In the genomic region with DNA sequence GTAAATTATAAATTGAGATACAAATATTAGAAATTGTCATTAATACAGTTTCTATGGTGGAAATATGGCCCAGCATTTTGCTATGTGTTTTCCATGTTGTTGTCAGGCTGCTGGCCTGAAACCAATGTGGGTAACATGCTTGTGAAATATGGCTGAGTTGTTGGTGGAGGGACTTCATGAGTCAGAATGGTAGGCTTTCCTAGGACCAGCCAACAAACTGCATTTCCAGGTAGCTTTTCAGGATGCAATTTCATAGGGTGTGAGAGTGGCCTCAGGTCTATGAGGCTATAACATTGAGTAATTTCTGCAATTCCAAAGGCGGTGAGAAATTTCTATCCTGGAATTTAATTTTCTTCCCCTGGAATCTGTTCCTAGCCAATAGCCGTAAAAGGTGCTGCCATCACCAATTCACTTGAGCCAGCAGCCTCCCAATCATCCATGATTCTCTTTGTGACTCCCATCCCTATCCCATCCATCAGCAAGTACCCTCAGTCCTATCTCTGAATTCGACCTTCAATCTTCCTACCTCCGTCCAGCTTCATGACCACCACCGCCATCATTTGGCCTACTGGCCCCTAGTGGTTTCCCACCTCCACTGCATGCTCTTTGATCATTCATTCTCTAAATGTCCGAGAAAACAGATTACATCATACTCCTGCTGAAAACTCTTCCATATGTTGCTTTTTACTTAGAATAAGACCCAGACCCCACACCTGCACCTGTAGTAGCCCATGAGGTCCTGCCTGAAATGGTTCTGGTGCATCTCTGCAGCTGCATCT, we compare ENCODE assay signal across 11 cellular contexts.
DNase-seq lines count a peak whose midpoint lies in the region; ATAC-seq and TF ChIP-seq lines count a peak whose summit lies in the region.
"Had no signal": no experiment of that assay in that cellular context is flagged by ENCODE, and none has a peak within 500 bp of the region (broad histone marks: within the 10 kb centered on the region; RNA-seq: fewer than 3 reads in every experiment).

No MANE protein-coding gene starts in this region.

- H3K4me2 ChIP-seq in MM.1S (ENCODE audit: low read depth, low read length), result no peak overlapping the region

- no peaks in the 10 kb centered on the region for H3K4me1 ChIP-seq in MM.1S (ENCODE audit: low read length)

- H3K27me3 ChIP-seq in GM06990 (replicated peaks; ENCODE audit: control insufficient read depth, insufficient read depth, low read length), result peaks cover 1% of the 10 kb centered on the region
- H3K27me3 ChIP-seq in MM.1S (replicated peaks; ENCODE audit: insufficient read depth, low read length), result no peaks in the 10 kb centered on the region

- H3K36me3 ChIP-seq in GM06990 (ENCODE audit: control insufficient read depth, insufficient read depth, low read length), result no peaks in the 10 kb centered on the region
- no peaks in the 10 kb centered on the region for H3K36me3 ChIP-seq in MM.1S (replicated peaks; ENCODE audit: insufficient read depth, low read length)

- no peak overlapping the region for H3K27ac ChIP-seq in MM.1S (ENCODE audit: low read length)
- H3K27ac ChIP-seq: skin epidermis had no signal

- peak; percentile 61 for TF ChIP-seq CTCF in GM06990 (IDR thresholded peaks at IDR 0.05; ENCODE audit: insufficient read depth, low read length, poor library complexity, severe bottlenecking)
- TF ChIP-seq CTCF in MM.1S (IDR thresholded peaks at IDR 0.05; ENCODE audit: low read length), result 0 out of 2 replicates have a peak, but pooled peaks have one; percentile 7
- TF ChIP-seq CTCF in cardiac fibroblast (IDR thresholded peaks at IDR 0.05; ENCODE audit: low read depth, low read length), result peak; percentile 34
- peak; percentile 32 for TF ChIP-seq CTCF in nephron progenitor cell (IDR thresholded peaks at IDR 0.05)

- no peaks in the 10 kb centered on the region for H3K79me2 ChIP-seq in MM.1S (ENCODE audit: low read length)

- H3K4me1 Mint-ChIP-seq in nephron progenitor cell, result peaks cover 15% of the 10 kb centered on the region
- H3K4me1 Mint-ChIP-seq in activated CD8-positive, alpha-beta memory T cell treated with anti-CD3 and anti-CD28 coated beads, Interleukin-2, amount 10 ng/mL, durations not matched to agents 7 days and 5 days, result no peaks in the 10 kb centered on the region

- H4K20me1 ChIP-seq in MM.1S (ENCODE audit: insufficient read depth, low read length), result no peaks in the 10 kb centered on the region

- DNase-seq in GM06990 (ENCODE audit: extremely low read depth, insufficient read length) (no peak), MM.1S (no peak), cardiac fibroblast (ENCODE audit: low read depth in 2 of 2) (peak in 1 of 2 donors; percentile 11), nephron progenitor cell (no peak)
- DNase-seq in activated CD8-positive, alpha-beta memory T cell treated with anti-CD3 and anti-CD28 coated beads, Interleukin-2, amount 10 ng/mL, durations not matched to agents 7 days and 5 days, result no peak
- DNase-seq: activated CD8-positive, alpha-beta memory T cell treated with anti-CD3 and anti-CD28 coated beads for 24 hours; T-helper 1 cell had no signal

- peaks cover 3% of the 10 kb centered on the region for H3K9me3 Mint-ChIP-seq in nephron progenitor cell
- H3K9me3 Mint-ChIP-seq in activated CD8-positive, alpha-beta memory T cell treated with anti-CD3 and anti-CD28 coated beads, Interleukin-2, amount 10 ng/mL, durations not matched to agents 7 days and 5 days (ENCODE audit: low read depth), result no peaks in the 10 kb centered on the region

- ATAC-seq in GM18858 (IDR thresholded peaks at IDR 0.05; ENCODE audit: unreplicated experiment) (no peak), HG03571 (IDR thresholded peaks at IDR 0.05; ENCODE audit: unreplicated experiment) (no peak), HG02938 (IDR thresholded peaks at IDR 0.05; ENCODE audit: unreplicated experiment) (no peak)
- no peak for ATAC-seq in activated CD8-positive, alpha-beta memory T cell treated with anti-CD3 and anti-CD28 coated beads, Interleukin-2, amount 10 ng/mL, durations not matched to agents 7 days and 5 days

- H3K9me3 ChIP-seq in MM.1S (replicated peaks; ENCODE audit: insufficient read depth, low read length), result no peaks in the 10 kb centered on the region

- H3K4me3 ChIP-seq in GM06990 (replicated peaks; ENCODE audit: low read depth, low read length) (no peak overlapping the region), MM.1S (ENCODE audit: low read length) (no peak overlapping the region), cardiac fibroblast (replicated peaks in 1 of 2; ENCODE audit: low read depth in 2 of 2, low read length in 2 of 2) (no peak overlapping the region)
- H3K4me3 ChIP-seq: skin epidermis had no signal

- no peak overlapping the region for H3K9ac ChIP-seq in MM.1S (ENCODE audit: low read length)

- H3K27ac Mint-ChIP-seq in nephron progenitor cell, result no peak overlapping the region
- no peak overlapping the region for H3K27ac Mint-ChIP-seq in activated CD8-positive, alpha-beta memory T cell treated with anti-CD3 and anti-CD28 coated beads, Interleukin-2, amount 10 ng/mL, durations not matched to agents 7 days and 5 days

- no peaks in the 10 kb centered on the region for H3F3A ChIP-seq in MM.1S (ENCODE audit: insufficient read depth, low read length)

- H3K4me3 Mint-ChIP-seq in nephron progenitor cell, result no peak overlapping the region
- H3K4me3 Mint-ChIP-seq in activated CD8-positive, alpha-beta memory T cell treated with anti-CD3 and anti-CD28 coated beads, Interleukin-2, amount 10 ng/mL, durations not matched to agents 7 days and 5 days, result no peak overlapping the region

- no peaks in the 10 kb centered on the region for H3K27me3 Mint-ChIP-seq in nephron progenitor cell (ENCODE audit: low read depth, poor library complexity)
- H3K27me3 Mint-ChIP-seq in activated CD8-positive, alpha-beta memory T cell treated with anti-CD3 and anti-CD28 coated beads, Interleukin-2, amount 10 ng/mL, durations not matched to agents 7 days and 5 days, result no peaks in the 10 kb centered on the region

- no peaks in the 10 kb centered on the region for H3K9me2 ChIP-seq in MM.1S (replicated peaks; ENCODE audit: insufficient read depth, low read length)

- no peaks in the 10 kb centered on the region for H3K36me3 Mint-ChIP-seq in nephron progenitor cell (ENCODE audit: low read depth)
- H3K36me3 Mint-ChIP-seq in activated CD8-positive, alpha-beta memory T cell treated with anti-CD3 and anti-CD28 coated beads, Interleukin-2, amount 10 ng/mL, durations not matched to agents 7 days and 5 days, result no peaks in the 10 kb centered on the region

- CTCF ChIA-PET in activated CD8-positive, alpha-beta memory T cell treated with anti-CD3 and anti-CD28 coated beads, Interleukin-2, amount 10 ng/mL, durations not matched to agents 7 days and 5 days (lab: Charles Lee), result interaction anchor here (1.0 kb wide), 1 partner anchor 11 kb away, joined by 3 read pairs; no protein-coding TSS in a partner anchor

- no peak overlapping the region for H2AFZ ChIP-seq in MM.1S (ENCODE audit: low read length)

Comparison
In these comparisons a context has a peak if more than half of its experiments do, and no peak if none do; other contexts are left out.
1. CTCF ChIP-seq: peak in every context shown above with its lines; median percentile 61 in GM06990; 34 in cardiac fibroblast; 32 in nephron progenitor cell; 7 in MM.1S.